16 cellular contexts compared by ENCODE assay signal in the genomic region with DNA sequence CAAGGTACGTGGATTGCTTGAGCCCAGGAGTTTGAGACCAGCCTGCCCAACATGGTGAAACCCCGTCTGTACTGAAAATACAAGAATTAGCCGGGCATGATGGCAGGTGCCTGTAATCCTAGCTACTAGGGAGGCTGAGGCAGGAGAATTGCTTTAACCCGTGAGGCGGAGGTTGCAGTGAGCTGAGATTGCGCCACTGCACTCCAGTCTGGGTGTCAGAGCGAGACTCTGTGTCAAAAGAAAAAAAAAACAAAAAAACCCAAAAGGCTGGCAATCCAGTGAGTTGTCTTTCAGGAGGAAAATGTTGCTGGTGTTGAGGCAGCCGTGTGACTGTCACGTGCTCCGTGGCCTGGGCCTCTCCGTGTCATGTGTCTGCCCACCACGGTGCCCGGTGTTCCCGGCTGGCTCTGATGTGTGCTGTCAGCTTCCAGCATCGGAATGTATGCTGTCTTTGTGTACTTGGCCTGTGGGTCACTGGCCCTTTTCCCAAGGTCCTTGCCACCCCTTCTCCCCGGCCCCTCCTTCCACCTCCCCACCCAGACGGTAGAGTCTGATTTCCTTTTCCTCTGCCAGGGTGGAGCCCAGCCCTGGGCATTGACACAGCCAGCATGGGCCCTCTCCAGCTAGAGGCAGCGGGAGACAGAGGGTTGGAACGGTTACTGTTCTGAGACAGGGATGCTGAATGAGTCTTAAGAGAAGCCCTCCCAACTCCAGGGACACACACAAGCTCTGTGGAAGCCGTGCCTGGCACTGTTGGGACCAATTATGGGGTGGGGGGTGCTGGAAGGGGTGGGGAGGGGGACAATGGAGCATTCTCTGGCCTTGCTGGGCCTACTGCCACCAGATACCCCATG. TPM values are rescaled to one million over a fixed set of nuclear protein-coding genes. Genes with fewer than 3 reads are reported as not detected.
DNase-seq lines count a peak whose midpoint lies in the region; ATAC-seq and TF ChIP-seq lines count a peak whose summit lies in the region.
"Had no signal": no experiment of that assay in that cellular context is flagged by ENCODE, and none has a peak within 500 bp of the region (broad histone marks: within the 10 kb centered on the region; RNA-seq: fewer than 3 reads in every experiment).

No MANE protein-coding gene starts in this region.

- TF ChIP-seq CTCF in dorsolateral prefrontal cortex (IDR thresholded peaks at IDR 0.05 in 54 of 56, conservative IDR thresholded peaks at IDR 0.05 in 2 of 56; ENCODE audit: low read depth in 1 of 56, partially characterized antibody in 56 of 56) = peak in 5 of 56 donors; percentile 2 to 34 (median 9)
- no peak for TF ChIP-seq CTCF in liver (IDR thresholded peaks at IDR 0.05; ENCODE audit: low read depth, low read length, missing input control)

- H3K36me3 ChIP-seq in GM23248 (ENCODE audit: low read depth) (no peaks in the 10 kb centered on the region), liver (ENCODE audit: control insufficient read depth in 4 of 4, insufficient read depth in 3 of 4, low read depth in 1 of 4, low read length in 3 of 4) (no peaks in the 10 kb centered on the region)
- H3K36me3 ChIP-seq: uterus had no signal

- peak; percentile 88 for ATAC-seq in sciatic nerve
- no peak for ATAC-seq in activated T-cell treated with anti-CD3 and anti-CD28 coated beads, Interleukin-2, amount 50 U/mL, for 72 hours (replicated peaks in 1 of 2)
- ATAC-seq: activated CD4-positive, alpha-beta T cell treated with anti-CD3 and anti-CD28 coated beads for 36 hours had no signal

- no peak overlapping the region for H3K4me2 ChIP-seq in GM23248 (ENCODE audit: unreplicated experiment)

- H3K4me3 Mint-ChIP-seq in activated T-cell treated with anti-CD3 and anti-CD28 coated beads, Interleukin-2, amount 50 U/mL, for 72 hours = no peak overlapping the region
- H3K4me3 Mint-ChIP-seq: activated CD4-positive, alpha-beta T cell treated with anti-CD3 and anti-CD28 coated beads for 36 hours; neural crest cell had no signal

- H3F3A ChIP-seq in GM23248 (ENCODE audit: insufficient read depth) = no peaks in the 10 kb centered on the region

- H3K4me1 ChIP-seq in GM23248 (ENCODE audit: insufficient read depth) (no peaks in the 10 kb centered on the region), liver (ENCODE audit: control insufficient read depth in 4 of 4, insufficient read depth in 4 of 4, low read length in 3 of 4) (peaks cover 0 to 3% (median under 1%) of the 10 kb centered on the region in 4 donors)
- H3K4me1 ChIP-seq: uterus had no signal

- no peaks in the 10 kb centered on the region for H3K9me3 ChIP-seq in GM23248 (ENCODE audit: low read depth)
- no peaks in the 10 kb centered on the region for H3K9me3 ChIP-seq in liver (ENCODE audit: control insufficient read depth in 4 of 4, low read length in 3 of 4)
- H3K9me3 ChIP-seq: uterus had no signal

- no peaks in the 10 kb centered on the region for H3K79me2 ChIP-seq in GM23248 (ENCODE audit: insufficient read depth)

- intact Hi-C loops in dorsolateral prefrontal cortex (cut with DNase I) (no loop called here), sciatic nerve (cut with DNase I) (no loop called here)

- no peak for TF ChIP-seq RAD21 in liver (IDR thresholded peaks at IDR 0.05)

- H3K27me3 Mint-ChIP-seq in activated T-cell treated with anti-CD3 and anti-CD28 coated beads, Interleukin-2, amount 50 U/mL, for 72 hours (ENCODE audit: low read depth) = no peaks in the 10 kb centered on the region
- H3K27me3 Mint-ChIP-seq: activated CD4-positive, alpha-beta T cell treated with anti-CD3 and anti-CD28 coated beads for 36 hours had no signal

- no peak overlapping the region; the same call in 1 of the 2 replicates for H2AFZ ChIP-seq in GM23248

- H3K27ac ChIP-seq in GM23248 (no peak overlapping the region), dorsolateral prefrontal cortex (peak overlapping the region; percentile 65 to 100 (median 98)), liver (ENCODE audit: low read depth in 1 of 2, low read length in 2 of 2) (peak overlapping the region in 1 of 2 donors; percentile 7)

- no peak overlapping the region for H3K4me3 ChIP-seq in GM23248
- peak overlapping the region in 16 of 59 donors; percentile 1 to 41 (median 7) for H3K4me3 ChIP-seq in dorsolateral prefrontal cortex
- H3K4me3 ChIP-seq in liver (ENCODE audit: low read depth in 1 of 3, low read length in 3 of 3) = no peak overlapping the region
- H3K4me3 ChIP-seq: uterus had no signal

- H3K9me3 Mint-ChIP-seq in activated T-cell treated with anti-CD3 and anti-CD28 coated beads, Interleukin-2, amount 50 U/mL, for 72 hours = no peaks in the 10 kb centered on the region
- H3K9me3 Mint-ChIP-seq: neural crest cell had no signal

- H3K4me1 Mint-ChIP-seq in activated T-cell treated with anti-CD3 and anti-CD28 coated beads, Interleukin-2, amount 50 U/mL, for 72 hours (ENCODE audit: low read depth) = peaks cover 8% of the 10 kb centered on the region
- H3K4me1 Mint-ChIP-seq: activated CD4-positive, alpha-beta T cell treated with anti-CD3 and anti-CD28 coated beads for 36 hours had no signal

- no peaks in the 10 kb centered on the region for H3K36me3 Mint-ChIP-seq in activated T-cell treated with anti-CD3 and anti-CD28 coated beads, Interleukin-2, amount 50 U/mL, for 72 hours (ENCODE audit: insufficient read depth in 2 of 2)

- H3K9ac ChIP-seq in GM23248 (no peak overlapping the region), liver (ENCODE audit: low read depth in 1 of 2, low read length in 2 of 2) (no peak overlapping the region)

- H3K27me3 ChIP-seq in GM23248 (replicated peaks; ENCODE audit: insufficient read depth) (no peaks in the 10 kb centered on the region), dorsolateral prefrontal cortex (no peaks in the 10 kb centered on the region), liver (ENCODE audit: control insufficient read depth in 4 of 4, insufficient read depth in 4 of 4, low read length in 3 of 4) (no peaks in the 10 kb centered on the region)
- H3K27me3 ChIP-seq: uterus had no signal

- no peaks in the 10 kb centered on the region for H4K20me1 ChIP-seq in GM23248 (ENCODE audit: insufficient read depth)

- 18 to 24% methylated on average over 18 to 19 of the region's 20 CpGs for WGBS in GM23248 (ENCODE audit: low coverage in 1 of 2, low lambda C conversion rate in 2 of 2, missing lambda C conversion rate in 2 of 2), 2 experiments
- WGBS in liver = 44% methylated on average over 20 of the region's 20 CpGs

- no peak overlapping the region for H3K27ac Mint-ChIP-seq in activated T-cell treated with anti-CD3 and anti-CD28 coated beads, Interleukin-2, amount 50 U/mL, for 72 hours
- H3K27ac Mint-ChIP-seq: activated CD4-positive, alpha-beta T cell treated with anti-CD3 and anti-CD28 coated beads for 36 hours had no signal

- peak; percentile 40 for DNase-seq in GM23248
- DNase-seq in dorsolateral prefrontal cortex = peak; percentile 79 to 98 (median 92)
- DNase-seq in sciatic nerve (ENCODE audit: low spot score) = peak; percentile 75
- no peak for DNase-seq in NCI-H2029 treated with DMSO at 0.1 percent for 48 hours (lab: John Stamatoyannopoulos, UW)
- DNase-seq in dermis blood vessel endothelial cell = no peak
- DNase-seq in activated T-cell treated with anti-CD3 and anti-CD28 coated beads, Interleukin-2, amount 50 U/mL, for 72 hours = no peak
- DNase-seq in NCI-H1930 (lab: John Stamatoyannopoulos, UW) = no peak
- DNase-seq: activated CD4-positive, alpha-beta T cell treated with anti-CD3 and anti-CD28 coated beads for 36 hours; IMR-90; islet precursor cell; NCI-H1417 treated with DMSO at 0.1 percent for 48 hours; NCI-H510A treated with DMSO at 0.1 percent for 48 hours; uterus had no signal

- in situ Hi-C loops in GM23248 (cut with MboI) = no loop called here

- no peaks in the 10 kb centered on the region for H3K9me2 ChIP-seq in GM23248 (ENCODE audit: insufficient read depth)

RNA-seq across cellular contexts. Expression of gene TUBB4A, which starts 7.2 kb away (rescaled TPM):
- not detected in 2 replicates for total RNA-seq in GM23248 (2014; rRNA removed; shearing (Covaris generic))
- polyA plus RNA-seq in GM23248 (2016; fragmentation: Nextera tagmentation; extraction: Ambion mirVana) (not detected in 2 replicates), liver (1 to 10 TPM in 1 of 2 donors, under 1 TPM in 1; 0.28 to 1.9 TPM)
- total RNA-seq in dorsolateral prefrontal cortex (1,000 to 10,000 TPM in 16 of 120 experiments, 100 to 1,000 TPM in 104; 306 to 1,743 (median 779) TPM), liver (1 to 10 TPM in 1 of 2 donors, under 1 TPM in 1; 0.25 to 1.6 TPM), sciatic nerve (47.8 TPM), dermis blood vessel endothelial cell (not detected in 2 replicates)
- total RNA-seq in activated T-cell treated with anti-CD3 and anti-CD28 coated beads, Interleukin-2, amount 50 U/mL, for 72 hours = 10 to 100 TPM in 1 of 2 donors, 1 to 10 TPM in 1; 8.7 to 11.9 TPM
- total RNA-seq: fibroblast of villous mesenchyme, IMR-90 had no signal
- polyA plus RNA-seq: IMR-90 had no signal

RNA-seq across cellular contexts. Expression of gene TNFSF9, which starts 21.5 kb away (rescaled TPM):
- 0.22 and 1.1 TPM in 2 replicates for total RNA-seq in GM23248 (2014; rRNA removed; shearing (Covaris generic))
- polyA plus RNA-seq in GM23248 (2016; fragmentation: Nextera tagmentation; extraction: Ambion mirVana) (0.29 and 0.58 TPM in 2 replicates), liver (under 1 TPM in 1 of 2 donors, not detected in 1; 0.12 TPM)
- total RNA-seq in dorsolateral prefrontal cortex (10 to 100 TPM in 3 of 120 experiments, 1 to 10 TPM in 117; 2.4 to 16.3 (median 4.8) TPM), liver (under 1 TPM in 1 of 2 donors, not detected in 1; 0.08 TPM), sciatic nerve (0.62 TPM), dermis blood vessel endothelial cell (0.34 and 0.60 TPM in 2 replicates)
- 1 to 10 TPM; 3.4 to 6.3 TPM for total RNA-seq in activated T-cell treated with anti-CD3 and anti-CD28 coated beads, Interleukin-2, amount 50 U/mL, for 72 hours
- total RNA-seq: fibroblast of villous mesenchyme, IMR-90 had no signal

RNA-seq across cellular contexts. Expression of gene DENND1C, which starts 27.8 kb away (rescaled TPM):
- total RNA-seq in GM23248 (2014; rRNA removed; shearing (Covaris generic)) = not detected in 2 replicates
- polyA plus RNA-seq in GM23248 (2016; fragmentation: Nextera tagmentation; extraction: Ambion mirVana) = not detected in 2 replicates
- 1 to 10 TPM in 117 of 120 experiments, under 1 TPM in 3; 0.65 to 5.4 (median 2.4) TPM for total RNA-seq in dorsolateral prefrontal cortex
- 1 to 10 TPM; 1.1 to 1.4 TPM for total RNA-seq in liver
- 1 to 10 TPM in 1 of 2 donors, under 1 TPM in 1; 0.99 to 1.5 TPM for polyA plus RNA-seq in liver
- total RNA-seq in sciatic nerve = 5.5 TPM
- total RNA-seq in dermis blood vessel endothelial cell = not detected in 2 replicates
- total RNA-seq in activated T-cell treated with anti-CD3 and anti-CD28 coated beads, Interleukin-2, amount 50 U/mL, for 72 hours = 100 to 1,000 TPM in 1 of 2 donors, 10 to 100 TPM in 1; 92.1 to 105 TPM
- total RNA-seq: fibroblast of villous mesenchyme, IMR-90, neural crest cell had no signal
- polyA plus RNA-seq: IMR-90 had no signal

RNA-seq across cellular contexts. Expression of gene CRB3, which starts 45.3 kb away (rescaled TPM):
- not detected in 2 replicates for total RNA-seq in GM23248 (2014; rRNA removed; shearing (Covaris generic))
- polyA plus RNA-seq in GM23248 (2016; fragmentation: Nextera tagmentation; extraction: Ambion mirVana) = not detected in 2 replicates
- total RNA-seq in dorsolateral prefrontal cortex = 1 to 10 TPM in 23 of 120 experiments, under 1 TPM in 49, not detected in 48; 0.36 to 2.8 (median 0.83) TPM
- 10 to 100 TPM; 23.5 to 34.3 TPM for total RNA-seq in liver
- polyA plus RNA-seq in liver = 10 to 100 TPM; 19.2 to 38.7 TPM
- total RNA-seq in sciatic nerve = not detected
- not detected in 2 replicates for total RNA-seq in dermis blood vessel endothelial cell
- total RNA-seq in activated T-cell treated with anti-CD3 and anti-CD28 coated beads, Interleukin-2, amount 50 U/mL, for 72 hours = 1 to 10 TPM; 3.9 to 5.0 TPM
- total RNA-seq: IMR-90, neural crest cell had no signal
- polyA plus RNA-seq: IMR-90 had no signal

RNA-seq across cellular contexts. Expression of gene SLC25A23, which starts 49.8 kb away (rescaled TPM):
- 33.2 and 43.3 TPM in 2 replicates for total RNA-seq in GM23248 (2014; rRNA removed; shearing (Covaris generic))
- 12.5 and 13.7 TPM in 2 replicates for polyA plus RNA-seq in GM23248 (2016; fragmentation: Nextera tagmentation; extraction: Ambion mirVana)
- total RNA-seq in dorsolateral prefrontal cortex = 100 to 1,000 TPM; 113 to 321 (median 206) TPM
- total RNA-seq in liver = 10 to 100 TPM; 25.3 to 34.6 TPM
- polyA plus RNA-seq in liver = 10 to 100 TPM in 1 of 2 donors, 1 to 10 TPM in 1; 9.3 to 20.0 TPM
- total RNA-seq in sciatic nerve = 61.9 TPM
- total RNA-seq in dermis blood vessel endothelial cell = 20.4 and 62.0 TPM in 2 replicates
- 10 to 100 TPM; 24.6 to 26.3 TPM for total RNA-seq in activated T-cell treated with anti-CD3 and anti-CD28 coated beads, Interleukin-2, amount 50 U/mL, for 72 hours

Comparison
In these comparisons a context has a peak if more than half of its experiments do, and no peak if none do; other contexts are left out.
1. DNase-seq: peak in GM23248 (single experiment), dorsolateral prefrontal cortex (10 of 10) and sciatic nerve (single experiment); none in NCI-H2029 treated with DMSO at 0.1 percent for 48 hours (single experiment), dermis blood vessel endothelial cell (single experiment), activated T-cell treated with anti-CD3 and anti-CD28 coated beads, Interleukin-2, amount 50 U/mL, for 72 hours (0 of 2) and NCI-H1930 (0 of 2).
2. RNA of gene DENND1C, which starts 27.8 kb away (total RNA-seq): 92.1 to 105 TPM in activated T-cell treated with anti-CD3 and anti-CD28 coated beads, Interleukin-2, amount 50 U/mL, for 72 hours; 5.5 TPM in sciatic nerve (single experiment), 0.65 to 5.4 TPM in dorsolateral prefrontal cortex, 1.1 to 1.4 TPM in liver, not detected in GM23248 and not detected in dermis blood vessel endothelial cell; every median in the first group is over 10 times any median in the second.